8 cellular contexts compared by ENCODE assay signal in the genomic region with DNA sequence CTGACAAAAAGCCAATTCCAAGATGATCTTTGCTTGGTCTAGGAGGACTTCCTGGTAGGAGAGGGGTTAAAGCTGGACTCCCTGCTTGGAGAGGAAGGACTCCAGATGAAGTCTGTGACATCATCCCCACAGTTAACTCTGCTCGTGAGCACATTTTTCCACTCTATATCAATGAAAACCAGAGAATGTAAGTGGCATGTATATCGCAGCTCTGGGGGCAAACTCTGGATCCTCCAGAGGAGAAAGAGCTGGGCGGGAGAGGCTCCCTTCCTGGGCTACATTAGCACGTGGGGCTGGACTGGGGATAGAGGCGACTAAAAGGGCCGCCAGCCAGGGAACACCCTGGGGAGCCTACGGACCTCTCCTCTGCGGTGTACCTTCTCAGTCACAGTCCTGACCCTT. TPM values are rescaled to one million over a fixed set of nuclear protein-coding genes. Genes with fewer than 3 reads are reported as not detected.
DNase-seq lines count a peak whose midpoint lies in the region; ATAC-seq and TF ChIP-seq lines count a peak whose summit lies in the region.

No MANE protein-coding gene starts in this region.

- intact Hi-C loops in esophagus muscularis mucosa (cut with DNase I) = no loop called here
- intact Hi-C loops in mucosa of descending colon (cut with DNase I, micrococcal nuclease) = no loop called here

- no peaks in the 10 kb centered on the region for H3K27me3 Mint-ChIP-seq in stimulated activated naive B cell treated with anti-CD40 and anti-IgM and Interleukin-4, amounts not matched to agents 10 μg/mL and 1 μg/mL and 100 μg/mL, for 72 hours

- H3K36me3 ChIP-seq in OCI-LY1 (ENCODE audit: insufficient read depth, low read length) (no peaks in the 10 kb centered on the region), esophagus muscularis mucosa (peaks cover 0 to 15% (median 0%) of the 10 kb centered on the region in 4 donors), mucosa of descending colon (ENCODE audit: low read depth) (no peaks in the 10 kb centered on the region)

- H3K9me3 Mint-ChIP-seq in stimulated activated naive B cell treated with anti-CD40 and anti-IgM and Interleukin-4, amounts not matched to agents 10 μg/mL and 1 μg/mL and 100 μg/mL, for 72 hours = no peaks in the 10 kb centered on the region

- H3K27ac ChIP-seq in OCI-LY1 (ENCODE audit: low read depth, low read length, poor library complexity, severe bottlenecking) (peak overlapping the region; percentile 70), esophagus muscularis mucosa (replicated peaks in 1 of 4) (peak overlapping the region; percentile 77 to 87 (median 82))

- no peak for TF ChIP-seq EP300 in esophagus muscularis mucosa (IDR thresholded peaks at IDR 0.05)

- H3F3A ChIP-seq in OCI-LY1 (ENCODE audit: insufficient read depth, low read length) = no peaks in the 10 kb centered on the region

- H3K4me3 Mint-ChIP-seq in stimulated activated naive B cell treated with anti-CD40 and anti-IgM and Interleukin-4, amounts not matched to agents 10 μg/mL and 1 μg/mL and 100 μg/mL, for 72 hours = peak overlapping the region; percentile 80 to 87

- no peak for TF ChIP-seq CTCF in OCI-LY1 (IDR thresholded peaks at IDR 0.05; ENCODE audit: low read length)
- no peak for TF ChIP-seq CTCF in esophagus muscularis mucosa (IDR thresholded peaks at IDR 0.05)
- no peak for TF ChIP-seq CTCF in mucosa of descending colon (IDR thresholded peaks at IDR 0.05)

- H3K9me2 ChIP-seq in OCI-LY1 (ENCODE audit: low read depth, low read length) = no peaks in the 10 kb centered on the region

- no peak overlapping the region for H2AFZ ChIP-seq in OCI-LY1 (ENCODE audit: low read length)

- H3K4me2 ChIP-seq in OCI-LY1 (ENCODE audit: low read length) = peak overlapping the region; percentile 71

- DNase-seq in ELR (ENCODE audit: low read depth) (peak; percentile 51), esophagus muscularis mucosa (ENCODE audit: extremely low spot score) (no peak), mucosa of descending colon (no peak), putamen (ENCODE audit: low spot score) (no peak), D341Med (ENCODE audit: low spot score) (no peak)
- DNase-seq in stimulated activated naive B cell treated with anti-CD40 and anti-IgM and Interleukin-4, amounts not matched to agents 10 μg/mL and 1 μg/mL and 100 μg/mL, for 72 hours = no peak

- H3K27ac Mint-ChIP-seq in stimulated activated naive B cell treated with anti-CD40 and anti-IgM and Interleukin-4, amounts not matched to agents 10 μg/mL and 1 μg/mL and 100 μg/mL, for 72 hours = peak overlapping the region; percentile 95

- H3K4me1 ChIP-seq in OCI-LY1 (ENCODE audit: insufficient read depth, low read length, severe bottlenecking) (peaks cover 51% of the 10 kb centered on the region), esophagus muscularis mucosa (peaks cover 71 to 75% (median 75%) of the 10 kb centered on the region in 4 donors), mucosa of descending colon (ENCODE audit: low read depth) (peaks cover 42% of the 10 kb centered on the region)

- peak overlapping the region; percentile 53 for H3K4me3 ChIP-seq in OCI-LY1 (ENCODE audit: low read depth, low read length, poor library complexity, severe bottlenecking)
- peak overlapping the region; percentile 40 to 46 (median 44) for H3K4me3 ChIP-seq in esophagus muscularis mucosa
- H3K4me3 ChIP-seq in mucosa of descending colon = no peak overlapping the region

- TF ChIP-seq POLR2A in esophagus muscularis mucosa (IDR thresholded peaks at IDR 0.05; ENCODE audit: low read depth) = no peak

- H3K9me3 ChIP-seq in OCI-LY1 (ENCODE audit: low read length) = no peaks in the 10 kb centered on the region
- H3K9me3 ChIP-seq in esophagus muscularis mucosa = no peaks in the 10 kb centered on the region
- no peaks in the 10 kb centered on the region for H3K9me3 ChIP-seq in mucosa of descending colon

- H4K20me1 ChIP-seq in OCI-LY1 (ENCODE audit: insufficient read depth, low read length) = no peaks in the 10 kb centered on the region

- ATAC-seq in GM21723 (IDR thresholded peaks at IDR 0.05; ENCODE audit: unreplicated experiment) (peak; percentile 24), mucosa of descending colon (no peak)
- peak; percentile 20 to 21 for ATAC-seq in stimulated activated naive B cell treated with anti-CD40 and anti-IgM and Interleukin-4, amounts not matched to agents 10 μg/mL and 1 μg/mL and 100 μg/mL, for 72 hours (replicated peaks)

- 22% methylated on average over 6 of the region's 8 CpGs for WGBS in esophagus muscularis mucosa

- H3K9ac ChIP-seq in OCI-LY1 (ENCODE audit: low read length) = peak overlapping the region; percentile 49

- peaks cover 32 to 50% of the 10 kb centered on the region in 2 donors for H3K36me3 Mint-ChIP-seq in stimulated activated naive B cell treated with anti-CD40 and anti-IgM and Interleukin-4, amounts not matched to agents 10 μg/mL and 1 μg/mL and 100 μg/mL, for 72 hours

- peaks cover 60 to 86% of the 10 kb centered on the region in 2 donors for H3K4me1 Mint-ChIP-seq in stimulated activated naive B cell treated with anti-CD40 and anti-IgM and Interleukin-4, amounts not matched to agents 10 μg/mL and 1 μg/mL and 100 μg/mL, for 72 hours

- no peaks in the 10 kb centered on the region for H3K79me2 ChIP-seq in OCI-LY1 (ENCODE audit: insufficient read depth, low read length)

- no peaks in the 10 kb centered on the region for H3K27me3 ChIP-seq in OCI-LY1 (ENCODE audit: insufficient read depth, low read length)
- no peaks in the 10 kb centered on the region for H3K27me3 ChIP-seq in esophagus muscularis mucosa

RNA-seq across cellular contexts. Expression of gene HIC1, which starts 34.1 kb away (rescaled TPM):
- total RNA-seq in esophagus muscularis mucosa = 10 to 100 TPM; 48.6 to 86.4 (median 54.9) TPM
- total RNA-seq in mucosa of descending colon = 10 to 100 TPM in 2 of 3 donors, 1 to 10 TPM in 1; 6.0 to 28.9 (median 13.5) TPM

RNA-seq across cellular contexts. Expression of gene OVCA2, which starts 47.2 kb away (rescaled TPM):
- 10 to 100 TPM; 34.9 to 38.9 (median 38.0) TPM for total RNA-seq in esophagus muscularis mucosa
- 10 to 100 TPM; 25.3 to 35.5 (median 33.0) TPM for total RNA-seq in mucosa of descending colon

RNA-seq across cellular contexts. Expression of gene DPH1, which starts 59.1 kb away (rescaled TPM):
- total RNA-seq in esophagus muscularis mucosa (10 to 100 TPM; 27.4 to 41.8 (median 38.3) TPM), mucosa of descending colon (10 to 100 TPM; 33.1 to 43.7 (median 42.2) TPM)
